ENCODE assay signal across 8 cellular contexts in genomic region chr3:56494679-56495322, GRCh38. TPM values are rescaled to one million over a fixed set of nuclear protein-coding genes. Genes with fewer than 3 reads are reported as not detected.
A peak's percentile ranks its signal among the peaks of the same experiment; 100 is the strongest.
DNase-seq lines count a peak whose midpoint lies in the region; ATAC-seq, FAIRE-seq and TF ChIP-seq lines count a peak whose summit lies in the region.

No MANE protein-coding gene starts in this region.

- CTCF ChIA-PET in WTC11 (lab: Charles Lee) = interaction anchor here (0.5 to 1.8 kb wide), 48 partner anchors 9 to 346 kb away, joined by 3 to 23 read pairs (median 5); partner anchors contain the start of genes ARHGEF3, CCDC66 and ERC2

- H3K36me3 ChIP-seq in bronchial epithelial cell (ENCODE audit: control insufficient read depth, insufficient read depth, low read length) = no peaks in the 10 kb centered on the region
- no peaks in the 10 kb centered on the region for H3K36me3 ChIP-seq in kidney epithelial cell (ENCODE audit: control insufficient read depth, insufficient read depth, low read length)

- H3K27ac Mint-ChIP-seq in WTC11 = no peak overlapping the region

- H3K4me1 Mint-ChIP-seq in WTC11 = peaks cover 4% of the 10 kb centered on the region; the same call in 1 of the 2 replicates

- peaks cover 16% of the 10 kb centered on the region for H3K9me3 Mint-ChIP-seq in WTC11

- no peak overlapping the region for H3K4me3 Mint-ChIP-seq in WTC11

- DNase-seq in AG10803 (ENCODE audit: low read depth) = peak; percentile 79
- peak; percentile 34 for DNase-seq in NCI-H2196 treated with DMSO at 0.1 percent for 48 hours (lab: John Stamatoyannopoulos, UW; ENCODE audit: unreplicated experiment)
- peak; percentile 80 for DNase-seq in WTC11 (ENCODE audit: low spot score)
- peak; percentile 77 for DNase-seq in bronchial epithelial cell (ENCODE audit: low read depth)
- peak; percentile 49 for DNase-seq in kidney epithelial cell (ENCODE audit: low read depth)
- DNase-seq in stimulated activated CD4-positive, alpha-beta T cell treated with anti-CD3 and anti-CD28 coated beads, Interleukin-2, amount 100 ng/mL, for 4 hours (ENCODE audit: low read depth) = peak; percentile 60

- peak; percentile 95 for TF ChIP-seq CTCF in AG10803 (conservative IDR thresholded peaks at IDR 0.05; ENCODE audit: low read length)
- peak; percentile 89 for TF ChIP-seq CTCF in WTC11 (IDR thresholded peaks at IDR 0.05)
- peak; percentile 93 for TF ChIP-seq CTCF in bronchial epithelial cell (IDR thresholded peaks at IDR 0.05; ENCODE audit: insufficient read depth, low read length, severe bottlenecking)
- TF ChIP-seq CTCF in kidney epithelial cell (IDR thresholded peaks at IDR 0.05; ENCODE audit: insufficient read depth, low read length, poor library complexity, severe bottlenecking) = peak; percentile 98

- peak; percentile 98 for ATAC-seq in GM18868 (IDR thresholded peaks at IDR 0.05; ENCODE audit: unreplicated experiment)
- peak; percentile 87 for ATAC-seq in HG03103 (IDR thresholded peaks at IDR 0.05; ENCODE audit: low read depth, unreplicated experiment)
- ATAC-seq in WTC11 = peak; percentile 99

- FAIRE-seq in bronchial epithelial cell (lab: Jason Lieb, UNC) = no peak

- POLR2A ChIA-PET in WTC11 (lab: Charles Lee) = interaction anchor here (0.6 kb wide), 1 partner anchor 156 kb away, joined by 3 read pairs; no protein-coding TSS in a partner anchor

- H3K27me3 Mint-ChIP-seq in WTC11 (ENCODE audit: low read depth) = peaks cover 23% of the 10 kb centered on the region

- H3K27me3 ChIP-seq in bronchial epithelial cell (ENCODE audit: control insufficient read depth, insufficient read depth, low read length) (no peaks in the 10 kb centered on the region), kidney epithelial cell (ENCODE audit: control insufficient read depth, insufficient read depth, low read length) (no peaks in the 10 kb centered on the region)

- no peak overlapping the region for H3K4me3 ChIP-seq in AG10803 (ENCODE audit: low read length)
- no peak overlapping the region for H3K4me3 ChIP-seq in bronchial epithelial cell (ENCODE audit: low read depth, low read length)
- H3K4me3 ChIP-seq in kidney epithelial cell (ENCODE audit: low read depth, low read length) = no peak overlapping the region

- no peaks in the 10 kb centered on the region for H3K36me3 Mint-ChIP-seq in WTC11

TF ChIP-seq in WTC11, 78 proteins besides CTCF, POLR2A, EP300 and RAD21 (continues in another document):
- TF ChIP-seq, protein P1, sequence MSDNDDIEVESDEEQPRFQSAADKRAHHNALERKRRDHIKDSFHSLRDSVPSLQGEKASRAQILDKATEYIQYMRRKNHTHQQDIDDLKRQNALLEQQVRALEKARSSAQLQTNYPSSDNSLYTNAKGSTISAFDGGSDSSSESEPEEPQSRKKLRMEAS (CRISPR knock-in tag; IDR thresholded peaks at IDR 0.05) = peak; percentile 45; the same call in 1 of the 2 replicates
- peak; percentile 35; the same call in 1 of the 2 replicates for TF ChIP-seq ZNF423 (CRISPR knock-in tag; IDR thresholded peaks at IDR 0.05)
- no peak for TF ChIP-seq OVOL2 (CRISPR knock-in tag; IDR thresholded peaks at IDR 0.05; ENCODE audit: borderline replicate concordance)
- TF ChIP-seq CREM (CRISPR knock-in tag; IDR thresholded peaks at IDR 0.05) = peak; percentile 61; the same call in 1 of the 2 replicates
- 0 out of 2 replicates have a peak, but pooled peaks have one; percentile 74 for TF ChIP-seq ESRRA (CRISPR knock-in tag; IDR thresholded peaks at IDR 0.05; ENCODE audit: borderline replicate concordance)
- TF ChIP-seq ZNF232 (CRISPR knock-in tag; IDR thresholded peaks at IDR 0.05) = peak; percentile 90; the same call in 1 of the 2 replicates
- TF ChIP-seq NR1H2 (CRISPR knock-in tag; IDR thresholded peaks at IDR 0.05) = no peak
- TF ChIP-seq ZNF396 (CRISPR knock-in tag; IDR thresholded peaks at IDR 0.05; ENCODE audit: borderline replicate concordance) = peak; percentile 65; the same call in 1 of the 2 replicates
- TF ChIP-seq JUN (CRISPR knock-in tag; IDR thresholded peaks at IDR 0.05) = 0 out of 2 replicates have a peak, but pooled peaks have one; percentile 68
- TF ChIP-seq, protein P2, sequence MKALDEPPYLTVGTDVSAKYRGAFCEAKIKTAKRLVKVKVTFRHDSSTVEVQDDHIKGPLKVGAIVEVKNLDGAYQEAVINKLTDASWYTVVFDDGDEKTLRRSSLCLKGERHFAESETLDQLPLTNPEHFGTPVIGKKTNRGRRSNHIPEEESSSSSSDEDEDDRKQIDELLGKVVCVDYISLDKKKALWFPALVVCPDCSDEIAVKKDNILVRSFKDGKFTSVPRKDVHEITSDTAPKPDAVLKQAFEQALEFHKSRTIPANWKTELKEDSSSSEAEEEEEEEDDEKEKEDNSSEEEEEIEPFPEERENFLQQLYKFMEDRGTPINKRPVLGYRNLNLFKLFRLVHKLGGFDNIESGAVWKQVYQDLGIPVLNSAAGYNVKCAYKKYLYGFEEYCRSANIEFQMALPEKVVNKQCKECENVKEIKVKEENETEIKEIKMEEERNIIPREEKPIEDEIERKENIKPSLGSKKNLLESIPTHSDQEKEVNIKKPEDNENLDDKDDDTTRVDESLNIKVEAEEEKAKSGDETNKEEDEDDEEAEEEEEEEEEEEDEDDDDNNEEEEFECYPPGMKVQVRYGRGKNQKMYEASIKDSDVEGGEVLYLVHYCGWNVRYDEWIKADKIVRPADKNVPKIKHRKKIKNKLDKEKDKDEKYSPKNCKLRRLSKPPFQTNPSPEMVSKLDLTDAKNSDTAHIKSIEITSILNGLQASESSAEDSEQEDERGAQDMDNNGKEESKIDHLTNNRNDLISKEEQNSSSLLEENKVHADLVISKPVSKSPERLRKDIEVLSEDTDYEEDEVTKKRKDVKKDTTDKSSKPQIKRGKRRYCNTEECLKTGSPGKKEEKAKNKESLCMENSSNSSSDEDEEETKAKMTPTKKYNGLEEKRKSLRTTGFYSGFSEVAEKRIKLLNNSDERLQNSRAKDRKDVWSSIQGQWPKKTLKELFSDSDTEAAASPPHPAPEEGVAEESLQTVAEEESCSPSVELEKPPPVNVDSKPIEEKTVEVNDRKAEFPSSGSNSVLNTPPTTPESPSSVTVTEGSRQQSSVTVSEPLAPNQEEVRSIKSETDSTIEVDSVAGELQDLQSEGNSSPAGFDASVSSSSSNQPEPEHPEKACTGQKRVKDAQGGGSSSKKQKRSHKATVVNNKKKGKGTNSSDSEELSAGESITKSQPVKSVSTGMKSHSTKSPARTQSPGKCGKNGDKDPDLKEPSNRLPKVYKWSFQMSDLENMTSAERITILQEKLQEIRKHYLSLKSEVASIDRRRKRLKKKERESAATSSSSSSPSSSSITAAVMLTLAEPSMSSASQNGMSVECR (CRISPR knock-in tag; IDR thresholded peaks at IDR 0.05; ENCODE audit: borderline replicate concordance) = peak; percentile 95; the same call in 1 of the 2 replicates
- TF ChIP-seq, protein P3, sequence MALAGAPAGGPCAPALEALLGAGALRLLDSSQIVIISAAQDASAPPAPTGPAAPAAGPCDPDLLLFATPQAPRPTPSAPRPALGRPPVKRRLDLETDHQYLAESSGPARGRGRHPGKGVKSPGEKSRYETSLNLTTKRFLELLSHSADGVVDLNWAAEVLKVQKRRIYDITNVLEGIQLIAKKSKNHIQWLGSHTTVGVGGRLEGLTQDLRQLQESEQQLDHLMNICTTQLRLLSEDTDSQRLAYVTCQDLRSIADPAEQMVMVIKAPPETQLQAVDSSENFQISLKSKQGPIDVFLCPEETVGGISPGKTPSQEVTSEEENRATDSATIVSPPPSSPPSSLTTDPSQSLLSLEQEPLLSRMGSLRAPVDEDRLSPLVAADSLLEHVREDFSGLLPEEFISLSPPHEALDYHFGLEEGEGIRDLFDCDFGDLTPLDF (CRISPR knock-in tag; IDR thresholded peaks at IDR 0.05) = peak; percentile 59; the same call in 1 of the 2 replicates
- TF ChIP-seq FOXP1 (CRISPR knock-in tag; IDR thresholded peaks at IDR 0.05; ENCODE audit: borderline replicate concordance) = no peak
- no peak for TF ChIP-seq ATF2 (CRISPR knock-in tag; IDR thresholded peaks at IDR 0.05; ENCODE audit: borderline replicate concordance, low read depth)
- TF ChIP-seq SMAD3 (CRISPR knock-in tag; IDR thresholded peaks at IDR 0.05; ENCODE audit: borderline replicate concordance) = peak; percentile 79; the same call in 1 of the 2 replicates
- TF ChIP-seq ZNF121 (CRISPR knock-in tag; IDR thresholded peaks at IDR 0.05) = no peak
- TF ChIP-seq, protein P4, sequence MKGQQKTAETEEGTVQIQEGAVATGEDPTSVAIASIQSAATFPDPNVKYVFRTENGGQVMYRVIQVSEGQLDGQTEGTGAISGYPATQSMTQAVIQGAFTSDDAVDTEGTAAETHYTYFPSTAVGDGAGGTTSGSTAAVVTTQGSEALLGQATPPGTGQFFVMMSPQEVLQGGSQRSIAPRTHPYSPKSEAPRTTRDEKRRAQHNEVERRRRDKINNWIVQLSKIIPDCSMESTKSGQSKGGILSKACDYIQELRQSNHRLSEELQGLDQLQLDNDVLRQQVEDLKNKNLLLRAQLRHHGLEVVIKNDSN (CRISPR knock-in tag; IDR thresholded peaks at IDR 0.05) = peak; percentile 46; the same call in 1 of the 2 replicates

RNA-seq across cellular contexts. Expression of gene ERC2, which starts 26.5 kb away (rescaled TPM):
- 18.6 to 23.5 TPM (median 18.8 TPM) in 3 replicates for total RNA-seq in WTC11 (2021)
- total RNA-seq in bronchial epithelial cell = under 0.01 and 0.13 TPM in 2 replicates
- 6.0 and 17.0 TPM in 2 replicates for total RNA-seq in kidney epithelial cell
